Comparison of ENCODE assay signal across 13 cellular contexts in the genomic region with DNA sequence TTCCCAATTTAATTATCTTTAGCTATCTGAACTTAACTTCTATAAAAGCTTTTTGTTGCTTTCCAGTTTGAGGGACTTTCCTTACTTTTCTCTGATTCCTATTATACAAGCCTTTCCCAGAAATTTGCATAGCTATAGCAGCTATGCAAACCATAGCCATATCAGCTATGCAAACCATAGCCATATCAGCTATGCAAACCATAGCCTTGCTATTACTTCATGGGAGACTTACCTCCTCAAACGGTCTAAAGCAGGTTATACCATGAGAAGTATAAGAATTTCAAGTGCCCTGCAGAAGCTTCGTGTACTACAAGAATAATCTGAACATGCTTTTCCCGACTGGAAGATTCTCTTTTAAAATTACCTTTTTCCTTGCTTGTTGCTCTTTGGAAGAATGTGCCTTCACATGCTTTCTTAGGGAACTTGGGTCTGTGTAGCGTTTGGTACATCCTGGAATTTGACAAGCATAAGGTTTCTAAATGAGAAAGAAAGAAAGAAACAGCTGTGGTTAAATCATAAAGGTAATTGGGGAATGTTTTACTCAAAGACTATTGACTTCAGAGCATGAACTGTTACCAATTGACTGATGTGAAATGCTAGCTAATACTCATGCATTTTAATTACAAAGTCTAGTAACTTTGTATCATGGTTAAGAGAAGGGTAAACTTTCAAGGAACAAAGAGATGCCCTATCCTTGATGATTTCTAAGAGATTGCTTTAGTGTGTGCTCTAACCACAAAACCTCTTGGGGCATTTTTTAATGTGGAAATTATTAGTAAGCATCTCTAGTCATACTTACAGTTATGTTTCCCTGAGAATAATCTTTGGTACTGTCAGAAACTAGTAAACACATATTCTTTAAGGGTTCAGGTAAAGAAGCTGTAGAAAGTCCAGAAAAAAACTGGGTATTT.
DNase-seq lines count a peak whose midpoint lies in the region; ATAC-seq and TF ChIP-seq lines count a peak whose summit lies in the region.
"Had no signal": no experiment of that assay in that cellular context is flagged by ENCODE, and none has a peak within 500 bp of the region (broad histone marks: within the 10 kb centered on the region; RNA-seq: fewer than 3 reads in every experiment).

No MANE protein-coding gene starts in this region.

- H3K27ac Mint-ChIP-seq in activated naive CD8-positive, alpha-beta T cell = peak overlapping the region; percentile 70
- H3K27ac Mint-ChIP-seq: CD8-positive, alpha-beta T cell; memory B cell had no signal

- no peak overlapping the region for H2BK120ac ChIP-seq in mesenchymal stem cell (ENCODE audit: low read depth, low read length)

- H3K9ac ChIP-seq in mesenchymal stem cell (ENCODE audit: low read length) = peak overlapping the region; percentile 65

- H2BK15ac ChIP-seq in mesenchymal stem cell (ENCODE audit: low read depth, poor library complexity, severe bottlenecking) = no peak overlapping the region

- no peak overlapping the region for H3K4ac ChIP-seq in mesenchymal stem cell (ENCODE audit: low read depth in 1 of 2, low read length in 2 of 2)

- no peaks in the 10 kb centered on the region for H3K27me3 Mint-ChIP-seq in activated naive CD8-positive, alpha-beta T cell

- no peak overlapping the region for H3K14ac ChIP-seq in mesenchymal stem cell (ENCODE audit: low read length in 2 of 2)

- H3K79me1 ChIP-seq in mesenchymal stem cell (replicated peaks; ENCODE audit: low read length, poor library complexity, severe bottlenecking) = peaks cover 9% of the 10 kb centered on the region

- H3K36me3 ChIP-seq in mesenchymal stem cell (ENCODE audit: control insufficient read depth in 1 of 2, insufficient read depth in 2 of 2, low read depth in 1 of 2, low read length in 2 of 2) = peaks cover 4 to 50% of the 10 kb centered on the region in 2 experiments
- H3K36me3 ChIP-seq in spleen = no peaks in the 10 kb centered on the region

- intact Hi-C loops in spleen (cut with DNase I; ENCODE audit: low total_unique reads) = no loop called here

- no peak overlapping the region for H3K23ac ChIP-seq in mesenchymal stem cell (ENCODE audit: low read length in 2 of 2)

- H3K27me3 ChIP-seq in mesenchymal stem cell (ENCODE audit: control insufficient read depth in 1 of 2, insufficient read depth in 1 of 2, low read length in 2 of 2) (no peaks in the 10 kb centered on the region), spleen (replicated peaks in 1 of 7) (no peaks in the 10 kb centered on the region)
- H3K27me3 ChIP-seq: stomach had no signal

- no peaks in the 10 kb centered on the region for H3K9me3 ChIP-seq in mesenchymal stem cell (ENCODE audit: control insufficient read depth, low read length)
- no peaks in the 10 kb centered on the region for H3K9me3 ChIP-seq in spleen
- H3K9me3 ChIP-seq: stomach had no signal

- no peak overlapping the region for H2BK12ac ChIP-seq in mesenchymal stem cell (ENCODE audit: low read length in 2 of 2)

- peak; percentile 49 for DNase-seq in AG20443 (ENCODE audit: low spot score)
- peak; percentile 44 for DNase-seq in mesenchymal stem cell
- DNase-seq in NCI-H748 treated with DMSO at 0.1 percent for 48 hours (lab: John Stamatoyannopoulos, UW) = no peak
- DNase-seq in occipital lobe (lab: John Stamatoyannopoulos, UW) = no peak
- no peak for DNase-seq in NCI-H2196 treated with DMSO at 0.1 percent for 48 hours (lab: John Stamatoyannopoulos, UW; ENCODE audit: unreplicated experiment)
- DNase-seq in spleen = no peak
- DNase-seq: CD8-positive, alpha-beta T cell; NCI-H446; stomach; T1000 had no signal

- H3K4me1 Mint-ChIP-seq in activated naive CD8-positive, alpha-beta T cell (ENCODE audit: low read depth) = peaks cover 10% of the 10 kb centered on the region
- H3K4me1 Mint-ChIP-seq: memory B cell had no signal

- peaks cover 2% of the 10 kb centered on the region for H3K4me1 ChIP-seq in mesenchymal stem cell (ENCODE audit: control insufficient read depth, insufficient read depth, low read depth, low read length)
- no peaks in the 10 kb centered on the region for H3K4me1 ChIP-seq in spleen

- no peaks in the 10 kb centered on the region for H3K36me3 Mint-ChIP-seq in activated naive CD8-positive, alpha-beta T cell
- H3K36me3 Mint-ChIP-seq: CD8-positive, alpha-beta T cell; memory B cell had no signal

- no peak for TF ChIP-seq CTCF in spleen (IDR thresholded peaks at IDR 0.05 in 8 of 11, conservative IDR thresholded peaks at IDR 0.05 in 3 of 11)

- no peak overlapping the region for H4K8ac ChIP-seq in mesenchymal stem cell (ENCODE audit: low read length)

- H3K4me3 ChIP-seq in mesenchymal stem cell (ENCODE audit: insufficient read depth in 1 of 2, low read depth in 1 of 2, low read length in 2 of 2) (no peak overlapping the region), spleen (no peak overlapping the region)
- H3K4me3 ChIP-seq: stomach had no signal

- H3K18ac ChIP-seq in mesenchymal stem cell (ENCODE audit: low read depth in 1 of 2, low read length in 2 of 2) = no peak overlapping the region

- H3K27ac ChIP-seq in mesenchymal stem cell (ENCODE audit: low read length, poor library complexity, severe bottlenecking) (no peak overlapping the region), spleen (no peak overlapping the region)
- H3K27ac ChIP-seq: stomach had no signal

- H3K4me3 Mint-ChIP-seq in activated naive CD8-positive, alpha-beta T cell = peak overlapping the region; percentile 17
- H3K4me3 Mint-ChIP-seq: CD8-positive, alpha-beta T cell; memory B cell had no signal

- no peaks in the 10 kb centered on the region for H3K9me3 Mint-ChIP-seq in activated naive CD8-positive, alpha-beta T cell (ENCODE audit: low read depth)
- H3K9me3 Mint-ChIP-seq: CD8-positive, alpha-beta T cell; memory B cell had no signal

- TF ChIP-seq POLR2A in spleen (IDR thresholded peaks at IDR 0.05) = no peak

- WGBS in mesenchymal stem cell = 82% methylated on average over 4 of the region's 4 CpGs
- WGBS in spleen, 5 donors = 76 to 81% (median 80%) methylated on average over 4 of the region's 4 CpGs

- ATAC-seq in HG02610 (IDR thresholded peaks at IDR 0.05; ENCODE audit: unreplicated experiment) = peak; percentile 73
- ATAC-seq: CD8-positive, alpha-beta T cell had no signal

- no peak overlapping the region for H2AFZ ChIP-seq in mesenchymal stem cell (ENCODE audit: low read depth, low read length)

- no peak overlapping the region for H2AK5ac ChIP-seq in mesenchymal stem cell (ENCODE audit: low read length, severe bottlenecking)

- H4K91ac ChIP-seq in mesenchymal stem cell (ENCODE audit: low read length) = no peak overlapping the region

- no peak overlapping the region for H2BK5ac ChIP-seq in mesenchymal stem cell (ENCODE audit: low read depth, low read length, poor library complexity, severe bottlenecking)

- no peak overlapping the region for H3K4me2 ChIP-seq in mesenchymal stem cell (ENCODE audit: low read length, poor library complexity, severe bottlenecking)

Comparison
In these comparisons a context has a peak if more than half of its experiments do, and no peak if none do; other contexts are left out.
1. DNase-seq: peak in AG20443 (single experiment) and mesenchymal stem cell (single experiment); none in NCI-H748 treated with DMSO at 0.1 percent for 48 hours (single experiment), occipital lobe (single experiment), NCI-H2196 treated with DMSO at 0.1 percent for 48 hours (single experiment) and spleen (single experiment).